23 cellular contexts compared by ENCODE assay signal in genomic region chr9:109336409-109336808, GRCh38.
"Had no signal": no experiment of that assay in that cellular context is flagged by ENCODE, and none has a peak within 500 bp of the region (broad histone marks: within the 10 kb centered on the region; RNA-seq: fewer than 3 reads in every experiment).

No MANE protein-coding gene starts in this region.

- H3K4me3 Mint-ChIP-seq: activated CD4-positive, alpha-beta memory T cell treated with anti-CD3 and anti-CD28 coated beads, Interleukin-2, amount 10 ng/mL, durations not matched to agents 7 days and 5 days; activated naive CD4-positive, alpha-beta T cell treated with anti-CD3 and anti-CD28 coated beads, Interleukin-2, amount 10 ng/mL, durations not matched to agents 7 days and 5 days; activated naive CD8-positive, alpha-beta T cell treated with anti-CD3 and anti-CD28 coated beads for 36 hours; activated T-cell treated with anti-CD3 and anti-CD28 coated beads, Interleukin-2, amount 50 U/mL, for 72 hours; T-helper 1 cell treated with Interleukin-12 subunit alpha and Interleukin-12 subunit beta and Interleukin-4 antibody, amounts not matched to agents 30 μg/mL and 1 μg/mL, for 36 hours had no signal

- H3K36me3 Mint-ChIP-seq: activated naive CD4-positive, alpha-beta T cell treated with anti-CD3 and anti-CD28 coated beads, Interleukin-2, amount 10 ng/mL, durations not matched to agents 7 days and 5 days; activated naive CD8-positive, alpha-beta T cell treated with anti-CD3 and anti-CD28 coated beads for 36 hours had no signal

- H3K4me1 Mint-ChIP-seq: activated CD4-positive, alpha-beta memory T cell treated with anti-CD3 and anti-CD28 coated beads, Interleukin-2, amount 10 ng/mL, durations not matched to agents 7 days and 5 days; activated naive CD4-positive, alpha-beta T cell treated with anti-CD3 and anti-CD28 coated beads, Interleukin-2, amount 10 ng/mL, durations not matched to agents 7 days and 5 days; activated naive CD8-positive, alpha-beta T cell treated with anti-CD3 and anti-CD28 coated beads for 36 hours had no signal

- H3K9me3 Mint-ChIP-seq: activated CD4-positive, alpha-beta memory T cell treated with anti-CD3 and anti-CD28 coated beads, Interleukin-2, amount 10 ng/mL, durations not matched to agents 7 days and 5 days; activated naive CD4-positive, alpha-beta T cell treated with anti-CD3 and anti-CD28 coated beads, Interleukin-2, amount 10 ng/mL, durations not matched to agents 7 days and 5 days; activated naive CD8-positive, alpha-beta T cell treated with anti-CD3 and anti-CD28 coated beads for 36 hours; activated T-cell treated with anti-CD3 and anti-CD28 coated beads, Interleukin-2, amount 50 U/mL, for 72 hours; activated T-helper 2 cell treated with anti-CD3 and anti-CD28 coated beads, Interferon-gamma antibody, Interleukin-2, Interleukin-4, amounts not matched to agents 10 μg/mL and 5 μg/mL and 100 μg/mL, durations not matched to agents 14 hours and 24 hours and 36 hours; T-helper 1 cell treated with Interleukin-12 subunit alpha and Interleukin-12 subunit beta and Interleukin-4 antibody, amounts not matched to agents 30 μg/mL and 1 μg/mL, for 36 hours had no signal

- H3K27ac ChIP-seq: VCaP had no signal

- ATAC-seq: activated T-cell treated with anti-CD3 and anti-CD28 coated beads, Interleukin-2, amount 50 U/mL, for 72 hours; PC-3 had no signal

- DNase-seq: activated CD4-positive, alpha-beta memory T cell treated with anti-CD3 and anti-CD28 coated beads, Interleukin-2, amount 10 ng/mL, durations not matched to agents 7 days and 5 days; activated CD4-positive, alpha-beta T cell treated with anti-CD3 and anti-CD28 coated beads, Interleukin-2, amount 50 U/mL, for 1 hour; activated CD4-positive, CD25-positive, alpha-beta regulatory T cell; activated CD8-positive, alpha-beta memory T cell treated with anti-CD3 and anti-CD28 coated beads, Interleukin-2, amount 50 U/mL, for 4 hours; activated gamma-delta T cell treated with Interleukin-2 at 50 U/mL for 16 hours; activated naive CD4-positive, alpha-beta T cell treated with anti-CD3 and anti-CD28 coated beads, Interleukin-2, amount 10 ng/mL, durations not matched to agents 7 days and 5 days; activated naive CD8-positive, alpha-beta T cell treated with anti-CD3 and anti-CD28 coated beads for 36 hours; activated T-cell treated with anti-CD3 and anti-CD28 coated beads, Interleukin-2, amount 50 U/mL, for 72 hours; anterior cingulate cortex; cerebellar nuclear complex; Kasumi-1; KBM-7; NCI-H1105 treated with DMSO at 0.1 percent for 48 hours; NCI-H1436 treated with DMSO at 0.1 percent for 48 hours; NCI-H187; NCI-H2081; NCI-H446; NCI-H524; PC-3; SHP77 treated with DMSO at 0.1 percent for 48 hours had no signal

- H3K27ac Mint-ChIP-seq: activated CD4-positive, alpha-beta memory T cell treated with anti-CD3 and anti-CD28 coated beads, Interleukin-2, amount 10 ng/mL, durations not matched to agents 7 days and 5 days; activated naive CD4-positive, alpha-beta T cell treated with anti-CD3 and anti-CD28 coated beads, Interleukin-2, amount 10 ng/mL, durations not matched to agents 7 days and 5 days; activated naive CD8-positive, alpha-beta T cell treated with anti-CD3 and anti-CD28 coated beads for 36 hours; activated T-cell treated with anti-CD3 and anti-CD28 coated beads, Interleukin-2, amount 50 U/mL, for 72 hours; activated T-helper 2 cell treated with anti-CD3 and anti-CD28 coated beads, Interferon-gamma antibody, Interleukin-2, Interleukin-4, amounts not matched to agents 10 μg/mL and 5 μg/mL and 100 μg/mL, durations not matched to agents 14 hours and 24 hours and 36 hours; T-helper 1 cell treated with Interleukin-12 subunit alpha and Interleukin-12 subunit beta and Interleukin-4 antibody, amounts not matched to agents 30 μg/mL and 1 μg/mL, for 36 hours had no signal
